Comparison of ENCODE assay signal across 8 cellular contexts in the genomic region with DNA sequence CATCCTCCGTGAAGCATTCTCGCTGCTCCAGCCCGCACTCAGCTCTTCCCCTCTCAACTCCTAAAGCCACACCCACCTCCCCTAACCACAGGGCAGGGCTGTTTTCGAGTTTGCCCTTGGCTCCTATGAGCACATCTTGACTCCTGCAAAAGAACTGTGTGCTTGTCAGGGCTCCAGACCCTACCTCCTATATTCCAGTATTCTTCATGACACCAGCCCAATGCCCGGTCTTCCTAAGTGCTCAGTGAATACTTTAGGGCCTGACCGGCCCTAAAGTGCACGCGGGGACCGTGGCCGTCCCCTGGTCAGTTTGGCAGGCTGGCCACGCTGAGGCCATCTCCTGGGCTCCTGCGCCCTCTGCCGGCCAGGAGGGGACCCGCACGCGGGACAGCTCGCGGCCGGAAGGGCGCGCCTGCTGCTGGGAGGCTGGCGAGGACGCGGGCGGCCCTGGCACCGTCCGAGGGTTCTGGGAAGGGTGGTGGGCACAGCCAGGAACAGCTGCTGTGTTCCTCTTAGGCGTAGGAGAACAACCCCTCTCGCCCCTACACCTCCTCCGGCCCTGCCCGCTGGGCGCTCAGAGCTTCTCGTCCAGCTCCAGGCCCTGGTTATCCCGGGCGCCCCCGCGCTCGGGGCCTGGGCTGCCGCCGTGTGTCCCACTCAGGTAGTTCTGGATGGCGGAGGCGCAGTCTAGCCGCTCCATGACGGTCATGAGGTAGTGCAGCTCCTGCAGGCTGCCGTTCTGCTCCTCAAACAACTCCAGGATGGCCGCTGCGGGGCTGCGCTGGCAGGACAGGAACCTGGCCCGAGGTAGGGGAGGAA. TPM values are rescaled to one million over a fixed set of nuclear protein-coding genes. Genes with fewer than 3 reads are reported as not detected.
DNase-seq lines count a peak whose midpoint lies in the region; ATAC-seq and TF ChIP-seq lines count a peak whose summit lies in the region.

No MANE protein-coding gene starts in this region.

- H3K4me1 ChIP-seq in BE2C (peaks cover 4% of the 10 kb centered on the region), mucosa of rectum (ENCODE audit: control insufficient read depth in 2 of 2, insufficient read depth in 2 of 2, low read length in 2 of 2) (peaks cover 4 to 10% of the 10 kb centered on the region in 2 donors)

- peak overlapping the region; percentile 57 for H3K4me3 ChIP-seq in BE2C (ENCODE audit: low read depth, low read length)
- H3K4me3 ChIP-seq in mucosa of rectum (ENCODE audit: low read length in 2 of 2), result peak overlapping the region; percentile 62

- DNase-seq in BE2C, result peak; percentile 72
- DNase-seq in NOMO-1 (lab: John Stamatoyannopoulos, UW; ENCODE audit: unreplicated experiment in 2 of 2), result peak; percentile 66 to 79
- DNase-seq in activated T-cell treated with anti-CD3 and anti-CD28 coated beads for 1 hour (ENCODE audit: low read depth), result peak; percentile 62
- DNase-seq in erythroblast (lab: John Stamatoyannopoulos, UW), result peak; percentile 82 to 89
- peak; percentile 42 for DNase-seq in stimulated activated CD8-positive, alpha-beta memory T cell treated with anti-CD3 and anti-CD28 coated beads, Interleukin-4, amount 100 ng/mL, for 1 hour (ENCODE audit: low read depth in 2 of 2, low spot score in 1 of 2)

- H3K36me3 ChIP-seq in BE2C, result no peaks in the 10 kb centered on the region
- no peaks in the 10 kb centered on the region for H3K36me3 ChIP-seq in mucosa of rectum (ENCODE audit: control insufficient read depth in 2 of 2, insufficient read depth in 2 of 2, low read length in 2 of 2)

- ATAC-seq in GM19025 (IDR thresholded peaks at IDR 0.05; ENCODE audit: low read depth, unreplicated experiment) (peak; percentile 91), HG03175 (IDR thresholded peaks at IDR 0.05; ENCODE audit: unreplicated experiment) (peak; percentile 89)

- peak; percentile 88 for TF ChIP-seq POLR2A in erythroblast (IDR thresholded peaks at IDR 0.05; ENCODE audit: low read length)

- no peaks in the 10 kb centered on the region for H3K9me3 ChIP-seq in BE2C
- no peaks in the 10 kb centered on the region for H3K9me3 ChIP-seq in mucosa of rectum (ENCODE audit: control insufficient read depth in 2 of 2, low read length in 2 of 2)

- H3K9ac ChIP-seq in mucosa of rectum (ENCODE audit: low read depth in 1 of 2, low read length in 2 of 2), result peak overlapping the region; percentile 54 to 73

- peak overlapping the region; percentile 52 to 53 for H3K27ac ChIP-seq in mucosa of rectum (ENCODE audit: low read depth in 2 of 2, low read length in 2 of 2)

- H3K27me3 ChIP-seq in BE2C, result no peaks in the 10 kb centered on the region
- no peaks in the 10 kb centered on the region for H3K27me3 ChIP-seq in mucosa of rectum (ENCODE audit: control insufficient read depth in 2 of 2, insufficient read depth in 2 of 2, low read length in 2 of 2)

- peak; percentile 70 for TF ChIP-seq CTCF in BE2C (IDR thresholded peaks at IDR 0.05; ENCODE audit: low read depth, low read length)

RNA-seq across cellular contexts. Expression of a gene that starts 11.0 kb away (rescaled TPM):
- polyA plus RNA-seq in BE2C (2012; ENCODE audit: insufficient read depth, insufficient read length, low read depth), result 1.3 TPM

RNA-seq across cellular contexts. Expression of a gene that starts 14.3 kb away (rescaled TPM):
- not detected for polyA plus RNA-seq in BE2C (2012; ENCODE audit: insufficient read depth, insufficient read length, low read depth)

RNA-seq across cellular contexts. Expression of a gene that starts 25.0 kb away (rescaled TPM):
- 0.39 TPM for polyA plus RNA-seq in BE2C (2012; ENCODE audit: insufficient read depth, insufficient read length, low read depth)

RNA-seq across cellular contexts. Expression of a gene that starts 44.1 kb away (rescaled TPM):
- 15.3 TPM for polyA plus RNA-seq in BE2C (2012; ENCODE audit: insufficient read depth, insufficient read length, low read depth)

RNA-seq across cellular contexts. Expression of a gene that starts 44.8 kb away (rescaled TPM):
- polyA plus RNA-seq in BE2C (2012; ENCODE audit: insufficient read depth, insufficient read length, low read depth), result 45.6 TPM

Comparison
In these comparisons a context has a peak if more than half of its experiments do, and no peak if none do; other contexts are left out.
1. Peak in every context shown above with its lines: DNase-seq, ATAC-seq, H3K4me3 ChIP-seq and H3K27ac ChIP-seq.